In genomic region chr19:56875717-56876116, GRCh38 we compare ENCODE assay signal across 2 cellular contexts.
TF ChIP-seq lines count a peak whose summit lies in the region.

No MANE protein-coding gene starts in this region.

TF ChIP-seq in HepG2, 621 proteins besides CTCF, POLR2A, EP300 and RAD21 (continues in another document):
- TF ChIP-seq SPEN (CRISPR knock-in tag; IDR thresholded peaks at IDR 0.05; ENCODE audit: low read depth) (no peak), ARID5B (CRISPR knock-in tag; IDR thresholded peaks at IDR 0.05) (peak; percentile 34), NR2F6 (IDR thresholded peaks at IDR 0.05) (peak; percentile 54; the same call in 1 of the 2 replicates), NR2F6 (CRISPR knock-in tag; IDR thresholded peaks at IDR 0.05) (0 out of 2 replicates have a peak, but pooled peaks have one; percentile 28), MAFF (IDR thresholded peaks at IDR 0.05; ENCODE audit: low read depth, low read length) (peak; percentile 14; the same call in 1 of the 2 replicates), FOSL2 (CRISPR knock-in tag; IDR thresholded peaks at IDR 0.05) (peak; percentile 41; the same call in 1 of the 2 replicates), THAP7 (CRISPR knock-in tag; IDR thresholded peaks at IDR 0.05) (no peak), GPN1 (CRISPR knock-in tag; IDR thresholded peaks at IDR 0.05; ENCODE audit: borderline replicate concordance) (0 out of 2 replicates have a peak, but pooled peaks have one; percentile 27), ATM (IDR thresholded peaks at IDR 0.05; ENCODE audit: borderline replicate concordance) (no peak), HMG20A (CRISPR knock-in tag; IDR thresholded peaks at IDR 0.05; ENCODE audit: borderline replicate concordance) (no peak), YEATS4 (CRISPR knock-in tag; IDR thresholded peaks at IDR 0.05; ENCODE audit: borderline replicate concordance) (no peak), ZNF788 (CRISPR knock-in tag; IDR thresholded peaks at IDR 0.05; ENCODE audit: borderline replicate concordance) (no peak), ZNF790 (CRISPR knock-in tag; IDR thresholded peaks at IDR 0.05; ENCODE audit: borderline replicate concordance) (no peak), ZBTB39 (CRISPR knock-in tag; IDR thresholded peaks at IDR 0.05) (no peak), ZMYM3 (CRISPR knock-in tag; IDR thresholded peaks at IDR 0.05) (no peak), KLF12 (CRISPR knock-in tag; IDR thresholded peaks at IDR 0.05; ENCODE audit: borderline replicate concordance) (no peak), EZH2 (conservative IDR thresholded peaks at IDR 0.05; ENCODE audit: low read depth, low read length) (no peak), SMYD3 (CRISPR knock-in tag; IDR thresholded peaks at IDR 0.05) (no peak)
- TF ChIP-seq, protein P1, sequence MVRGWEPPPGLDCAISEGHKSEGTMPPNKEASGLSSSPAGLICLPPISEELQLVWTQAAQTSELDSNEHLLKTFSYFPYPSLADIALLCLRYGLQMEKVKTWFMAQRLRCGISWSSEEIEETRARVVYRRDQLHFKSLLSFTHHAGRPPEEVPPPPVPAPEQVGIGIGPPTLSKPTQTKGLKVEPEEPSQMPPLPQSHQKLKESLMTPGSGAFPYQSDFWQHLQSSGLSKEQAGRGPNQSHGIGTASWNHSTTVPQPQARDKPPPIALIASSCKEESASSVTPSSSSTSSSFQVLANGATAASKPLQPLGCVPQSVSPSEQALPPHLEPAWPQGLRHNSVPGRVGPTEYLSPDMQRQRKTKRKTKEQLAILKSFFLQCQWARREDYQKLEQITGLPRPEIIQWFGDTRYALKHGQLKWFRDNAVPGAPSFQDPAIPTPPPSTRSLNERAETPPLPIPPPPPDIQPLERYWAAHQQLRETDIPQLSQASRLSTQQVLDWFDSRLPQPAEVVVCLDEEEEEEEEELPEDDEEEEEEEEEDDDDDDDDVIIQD (CRISPR knock-in tag; IDR thresholded peaks at IDR 0.05; ENCODE audit: low read depth): no peak

TF ChIP-seq in IMR-90, 13 proteins besides CTCF, POLR2A, EP300 and RAD21:
- TF ChIP-seq FOS (IDR thresholded peaks at IDR 0.05; ENCODE audit: low read depth, low read length) (no peak), RCOR1 (IDR thresholded peaks at IDR 0.05; ENCODE audit: insufficient replicate concordance, low read length) (no peak), MAFK (IDR thresholded peaks at IDR 0.05; ENCODE audit: low read depth, low read length) (no peak), SMC3 (IDR thresholded peaks at IDR 0.05; ENCODE audit: low read depth, low read length) (no peak)
- TF ChIP-seq, protein P2, sequence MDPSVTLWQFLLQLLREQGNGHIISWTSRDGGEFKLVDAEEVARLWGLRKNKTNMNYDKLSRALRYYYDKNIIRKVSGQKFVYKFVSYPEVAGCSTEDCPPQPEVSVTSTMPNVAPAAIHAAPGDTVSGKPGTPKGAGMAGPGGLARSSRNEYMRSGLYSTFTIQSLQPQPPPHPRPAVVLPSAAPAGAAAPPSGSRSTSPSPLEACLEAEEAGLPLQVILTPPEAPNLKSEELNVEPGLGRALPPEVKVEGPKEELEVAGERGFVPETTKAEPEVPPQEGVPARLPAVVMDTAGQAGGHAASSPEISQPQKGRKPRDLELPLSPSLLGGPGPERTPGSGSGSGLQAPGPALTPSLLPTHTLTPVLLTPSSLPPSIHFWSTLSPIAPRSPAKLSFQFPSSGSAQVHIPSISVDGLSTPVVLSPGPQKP (IDR thresholded peaks at IDR 0.05; ENCODE audit: borderline replicate concordance, low read depth, low read length): no peak
TF ChIP-seq in IMR-90: peak in this region for 0.
